ENCODE assay signal across 8 cellular contexts in genomic region chr1:203273206-203273868, GRCh38. TPM values are rescaled to one million over a fixed set of nuclear protein-coding genes. Genes with fewer than 3 reads are reported as not detected.
DNase-seq lines count a peak whose midpoint lies in the region; TF ChIP-seq lines count a peak whose summit lies in the region.

No MANE protein-coding gene starts in this region.

- H3K79me1 ChIP-seq in H9 (ENCODE audit: insufficient read depth, low read depth, low read length, poor library complexity, severe bottlenecking): no peaks in the 10 kb centered on the region

- H2BK15ac ChIP-seq in H9 (ENCODE audit: low read depth, low read length): no peak overlapping the region

- no peak overlapping the region for H2BK12ac ChIP-seq in H9 (ENCODE audit: insufficient read length, low read depth, low read length)

- no peak overlapping the region for H3K56ac ChIP-seq in H9 (ENCODE audit: insufficient read length, low read depth, low read length)

- no peaks in the 10 kb centered on the region; a peak in 1 of 5 replicates for H3K9me3 Mint-ChIP-seq in H9

- H3K4me1 Mint-ChIP-seq in H9: peaks cover 7 to 20% of the 10 kb centered on the region in 2 experiments

- H3K23ac ChIP-seq in H9 (ENCODE audit: insufficient read length, low read depth, low read length): no peak overlapping the region

- H2BK120ac ChIP-seq in H9 (ENCODE audit: low read depth, low read length, poor library complexity, severe bottlenecking): no peak overlapping the region

- H2BK5ac ChIP-seq in H9 (ENCODE audit: insufficient read length, low read length): no peak overlapping the region

- no peak overlapping the region for H3K27ac Mint-ChIP-seq in H9

- H3K14ac ChIP-seq in H9 (ENCODE audit: insufficient read depth, low read length): no peak overlapping the region

- no peak overlapping the region for H4K91ac ChIP-seq in H9 (ENCODE audit: insufficient read length, low read depth, low read length)

- peak; percentile 100 for TF ChIP-seq CTCF in H9 (conservative IDR thresholded peaks at IDR 0.05)

- H3K18ac ChIP-seq in H9 (ENCODE audit: insufficient read length, low read depth, low read length): peak overlapping the region; percentile 24

- H3K9ac ChIP-seq in H9 (ENCODE audit: extremely low read depth, insufficient read length, low read length): no peak overlapping the region

- no peak overlapping the region for H4K8ac ChIP-seq in H9 (replicated peaks; ENCODE audit: insufficient read length, low read depth, low read length)

- no peak overlapping the region for H4K5ac ChIP-seq in H9 (ENCODE audit: insufficient read length, low read depth, low read length)

- H3K4me2 ChIP-seq in H9 (ENCODE audit: insufficient read depth, insufficient read length, low read length): peak overlapping the region; percentile 43

- no peak overlapping the region for H2BK20ac ChIP-seq in H9 (ENCODE audit: low read depth, low read length, poor library complexity, severe bottlenecking)

- no peak overlapping the region for H3K4ac ChIP-seq in H9 (ENCODE audit: low read depth, low read length)

- DNase-seq in ELR (ENCODE audit: low read depth) (peak; percentile 86), H9 (peak; percentile 85), MG63 (peak; percentile 77), SHP77 treated with DMSO at 0.1 percent for 48 hours (lab: John Stamatoyannopoulos, UW) (peak; percentile 62), glomerular endothelial cell (ENCODE audit: extremely low read depth, low read depth, low spot score) (peak; percentile 34), occipital lobe (lab: John Stamatoyannopoulos, UW) (peak; percentile 80)
- DNase-seq in activated naive CD4-positive, alpha-beta T cell treated with Interleukin-2 at 50 U/mL for 16 hours: peak; percentile 93

- H4K20me1 ChIP-seq in H9 (ENCODE audit: control insufficient read depth, insufficient read depth, insufficient read length): no peaks in the 10 kb centered on the region

- H2AFZ ChIP-seq in H9 (ENCODE audit: low read length): no peak overlapping the region

- H3K27ac ChIP-seq in H9 (ENCODE audit: insufficient read length, low read depth, low read length) (no peak overlapping the region), temporal lobe (ENCODE audit: low read depth, low read length) (peak overlapping the region; percentile 96)

- no peaks in the 10 kb centered on the region for H3K36me3 ChIP-seq in MG63

- no peak overlapping the region for H3T11ph ChIP-seq in H9 (ENCODE audit: low read length)

- H3K79me2 ChIP-seq in H9 (ENCODE audit: insufficient read depth, low read length): no peaks in the 10 kb centered on the region

- H3K4me1 ChIP-seq in H9 (ENCODE audit: insufficient read depth, low read length): no peaks in the 10 kb centered on the region

- no peaks in the 10 kb centered on the region for H3K9me3 ChIP-seq in H9 (ENCODE audit: control insufficient read depth, low read depth, low read length)
- H3K9me3 ChIP-seq in MG63: no peaks in the 10 kb centered on the region

- H3K23me2 ChIP-seq in H9 (ENCODE audit: insufficient read length, low read depth, low read length, poor library complexity, severe bottlenecking): peaks cover 3% of the 10 kb centered on the region

- no peak overlapping the region for H2AK5ac ChIP-seq in H9 (ENCODE audit: insufficient read length, low read length)

- no CpG with 5 or more reads among the region's 32 CpGs for WGBS in H9 (ENCODE audit: extremely low coverage, insufficient read length, low lambda C conversion rate)

- H3K27me3 ChIP-seq in H9 (ENCODE audit: insufficient read depth, low read length) (peaks cover 5% of the 10 kb centered on the region; the same call in 1 of the 2 replicates), MG63 (no peaks in the 10 kb centered on the region; the same call in 1 of the 2 replicates)

- H3K36me3 Mint-ChIP-seq in H9 (ENCODE audit: insufficient read depth in 1 of 3, low read depth in 3 of 3): no peaks in the 10 kb centered on the region

- peaks cover 69% of the 10 kb centered on the region for H3K27me3 Mint-ChIP-seq in H9 (ENCODE audit: low read depth)

- peak overlapping the region; percentile 49 to 67; a peak in 4 of 5 replicates for H3K4me3 Mint-ChIP-seq in H9

- no peak overlapping the region for H3K4me3 ChIP-seq in MG63

RNA-seq across cellular contexts. Expression of gene BTG2, which starts 32.0 kb away (rescaled TPM):
- total RNA-seq in H9 (2021) (2.9 and 4.1 TPM in 2 replicates), glomerular endothelial cell (35.9 and 54.7 TPM in 2 replicates), occipital lobe (13.9 TPM), temporal lobe (10.1 TPM)
- 0.10 and 2.0 TPM in 2 replicates for total RNA-seq in MG63 (2014; rRNA removed; shearing (Covaris generic); ENCODE audit: low replicate concordance)

RNA-seq across cellular contexts. Expression of gene CHIT1, which starts 43.9 kb away (rescaled TPM):
- not detected in 2 replicates for total RNA-seq in H9 (2021)
- total RNA-seq in MG63 (2014; rRNA removed; shearing (Covaris generic); ENCODE audit: low replicate concordance): not detected in 2 replicates
- not detected in 2 replicates for total RNA-seq in glomerular endothelial cell
- total RNA-seq in occipital lobe: not detected
- total RNA-seq in temporal lobe: under 0.01 TPM

Comparison
In these comparisons a context has a peak if more than half of its experiments do, and no peak if none do; other contexts are left out.
1. DNase-seq: peak in every context shown above with its lines; median percentile 93 in activated naive CD4-positive, alpha-beta T cell treated with Interleukin-2 at 50 U/mL for 16 hours; 86 in ELR; 85 in H9; 80 in occipital lobe; 77 in MG63; 62 in SHP77 treated with DMSO at 0.1 percent for 48 hours; 34 in glomerular endothelial cell.